ENCODE assay signal across 1 cellular context in the genomic region with DNA sequence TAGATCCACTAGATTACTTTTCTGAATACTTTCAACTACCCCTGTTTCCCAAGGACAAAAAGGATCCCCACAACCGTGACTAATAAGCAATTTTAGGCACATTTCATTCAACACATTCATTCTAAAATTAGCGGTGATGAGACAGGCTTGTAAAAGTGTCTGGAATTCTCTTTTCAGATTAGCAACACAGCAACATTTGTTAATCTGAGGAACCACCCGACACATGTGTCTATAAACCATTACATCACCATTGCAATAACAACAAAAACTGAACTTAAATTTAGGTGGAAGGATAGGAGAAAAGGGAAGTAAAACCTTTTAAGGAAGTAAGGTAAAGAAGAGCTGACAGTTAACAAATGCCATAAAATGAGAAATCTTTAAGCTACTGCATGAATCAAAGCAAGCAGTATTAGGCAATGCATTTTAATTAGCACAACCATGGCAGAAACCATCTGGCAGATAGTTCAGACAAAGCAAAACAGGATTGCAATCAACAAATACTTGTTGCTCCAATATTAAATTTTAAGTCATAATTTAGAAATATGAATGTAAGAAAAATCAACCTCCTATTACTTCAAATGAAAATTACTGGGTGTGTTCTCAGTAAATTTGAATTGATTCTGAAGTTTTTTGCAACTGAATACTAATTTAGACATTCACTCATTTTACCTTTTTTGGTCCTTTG.
TF ChIP-seq lines count a peak whose summit lies in the region.

No MANE protein-coding gene starts in this region.

TF ChIP-seq in K562, 482 proteins besides CTCF, POLR2A, EP300 and RAD21 (continued from another document):
- TF ChIP-seq, protein P1, sequence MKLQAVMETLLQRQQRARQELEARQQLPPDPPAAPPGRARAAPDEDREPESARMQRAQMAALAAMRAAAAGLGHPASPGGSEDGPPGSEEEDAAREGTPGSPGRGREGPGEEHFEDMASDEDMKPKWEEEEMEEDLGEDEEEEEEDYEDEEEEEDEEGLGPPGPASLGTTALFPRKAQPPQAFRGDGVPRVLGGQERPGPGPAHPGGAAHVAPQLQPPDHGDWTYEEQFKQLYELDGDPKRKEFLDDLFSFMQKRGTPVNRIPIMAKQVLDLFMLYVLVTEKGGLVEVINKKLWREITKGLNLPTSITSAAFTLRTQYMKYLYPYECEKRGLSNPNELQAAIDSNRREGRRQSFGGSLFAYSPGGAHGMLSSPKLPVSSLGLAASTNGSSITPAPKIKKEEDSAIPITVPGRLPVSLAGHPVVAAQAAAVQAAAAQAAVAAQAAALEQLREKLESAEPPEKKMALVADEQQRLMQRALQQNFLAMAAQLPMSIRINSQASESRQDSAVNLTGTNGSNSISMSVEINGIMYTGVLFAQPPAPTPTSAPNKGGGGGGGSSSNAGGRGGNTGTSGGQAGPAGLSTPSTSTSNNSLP (IDR thresholded peaks at IDR 0.05; ENCODE audit: borderline replicate concordance, low read depth, low read length), result no peak
- TF ChIP-seq JUND (IDR thresholded peaks at IDR 0.05; ENCODE audit: borderline replicate concordance, low read depth, low read length), result peak; percentile 61; the same call in 1 of the 2 replicates
- peak; percentile 66; the same call in 2 of the 3 replicates for TF ChIP-seq JUND (tag; IDR thresholded peaks at IDR 0.05; ENCODE audit: borderline replicate concordance, low read depth, low read length)
- TF ChIP-seq TAL1 (IDR thresholded peaks at IDR 0.05), result peak; percentile 65
- TF ChIP-seq, protein P2, sequence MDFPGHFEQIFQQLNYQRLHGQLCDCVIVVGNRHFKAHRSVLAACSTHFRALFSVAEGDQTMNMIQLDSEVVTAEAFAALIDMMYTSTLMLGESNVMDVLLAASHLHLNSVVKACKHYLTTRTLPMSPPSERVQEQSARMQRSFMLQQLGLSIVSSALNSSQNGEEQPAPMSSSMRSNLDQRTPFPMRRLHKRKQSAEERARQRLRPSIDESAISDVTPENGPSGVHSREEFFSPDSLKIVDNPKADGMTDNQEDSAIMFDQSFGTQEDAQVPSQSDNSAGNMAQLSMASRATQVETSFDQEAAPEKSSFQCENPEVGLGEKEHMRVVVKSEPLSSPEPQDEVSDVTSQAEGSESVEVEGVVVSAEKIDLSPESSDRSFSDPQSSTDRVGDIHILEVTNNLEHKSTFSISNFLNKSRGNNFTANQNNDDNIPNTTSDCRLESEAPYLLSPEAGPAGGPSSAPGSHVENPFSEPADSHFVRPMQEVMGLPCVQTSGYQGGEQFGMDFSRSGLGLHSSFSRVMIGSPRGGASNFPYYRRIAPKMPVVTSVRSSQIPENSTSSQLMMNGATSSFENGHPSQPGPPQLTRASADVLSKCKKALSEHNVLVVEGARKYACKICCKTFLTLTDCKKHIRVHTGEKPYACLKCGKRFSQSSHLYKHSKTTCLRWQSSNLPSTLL (IDR thresholded peaks at IDR 0.05), result peak; percentile 80
- TF ChIP-seq SMARCA4 (IDR thresholded peaks at IDR 0.05), result peak; percentile 61
- peak; percentile 43; the same call in 1 of the 2 replicates for TF ChIP-seq SOX6 (IDR thresholded peaks at IDR 0.05)
- peak; percentile 94 for TF ChIP-seq MEF2A (IDR thresholded peaks at IDR 0.05; ENCODE audit: control insufficient read depth, low read depth, low read length)
- TF ChIP-seq MEIS2 (IDR thresholded peaks at IDR 0.05; ENCODE audit: partially characterized antibody), result peak; percentile 82
- TF ChIP-seq, protein P3, sequence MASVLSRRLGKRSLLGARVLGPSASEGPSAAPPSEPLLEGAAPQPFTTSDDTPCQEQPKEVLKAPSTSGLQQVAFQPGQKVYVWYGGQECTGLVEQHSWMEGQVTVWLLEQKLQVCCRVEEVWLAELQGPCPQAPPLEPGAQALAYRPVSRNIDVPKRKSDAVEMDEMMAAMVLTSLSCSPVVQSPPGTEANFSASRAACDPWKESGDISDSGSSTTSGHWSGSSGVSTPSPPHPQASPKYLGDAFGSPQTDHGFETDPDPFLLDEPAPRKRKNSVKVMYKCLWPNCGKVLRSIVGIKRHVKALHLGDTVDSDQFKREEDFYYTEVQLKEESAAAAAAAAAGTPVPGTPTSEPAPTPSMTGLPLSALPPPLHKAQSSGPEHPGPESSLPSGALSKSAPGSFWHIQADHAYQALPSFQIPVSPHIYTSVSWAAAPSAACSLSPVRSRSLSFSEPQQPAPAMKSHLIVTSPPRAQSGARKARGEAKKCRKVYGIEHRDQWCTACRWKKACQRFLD (CRISPR knock-in tag; IDR thresholded peaks at IDR 0.05), result 0 out of 2 replicates have a peak, but pooled peaks have one; percentile 33
- peak in 1 of 2 experiments; percentile 58; a peak in 1 of 4 replicates for TF ChIP-seq TEAD1 (CRISPR knock-in tag; IDR thresholded peaks at IDR 0.05)
- TF ChIP-seq CREB1 (IDR thresholded peaks at IDR 0.05), result 0 out of 2 replicates have a peak, but pooled peaks have one; percentile 28
- TF ChIP-seq CREB1 (CRISPR knock-in tag; IDR thresholded peaks at IDR 0.05), result no peak
- TF ChIP-seq, protein P4, sequence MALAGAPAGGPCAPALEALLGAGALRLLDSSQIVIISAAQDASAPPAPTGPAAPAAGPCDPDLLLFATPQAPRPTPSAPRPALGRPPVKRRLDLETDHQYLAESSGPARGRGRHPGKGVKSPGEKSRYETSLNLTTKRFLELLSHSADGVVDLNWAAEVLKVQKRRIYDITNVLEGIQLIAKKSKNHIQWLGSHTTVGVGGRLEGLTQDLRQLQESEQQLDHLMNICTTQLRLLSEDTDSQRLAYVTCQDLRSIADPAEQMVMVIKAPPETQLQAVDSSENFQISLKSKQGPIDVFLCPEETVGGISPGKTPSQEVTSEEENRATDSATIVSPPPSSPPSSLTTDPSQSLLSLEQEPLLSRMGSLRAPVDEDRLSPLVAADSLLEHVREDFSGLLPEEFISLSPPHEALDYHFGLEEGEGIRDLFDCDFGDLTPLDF (CRISPR knock-in tag; IDR thresholded peaks at IDR 0.05), result no peak
- peak; percentile 41; the same call in 1 of the 2 replicates for TF ChIP-seq LEF1 (IDR thresholded peaks at IDR 0.05)
- peak; percentile 21; the same call in 1 of the 2 replicates for TF ChIP-seq NFE2 (IDR thresholded peaks at IDR 0.05; ENCODE audit: low read depth)
- peak in 1 of 2 experiments; percentile 73; a peak in 2 of 4 replicates for TF ChIP-seq TBL1XR1 (IDR thresholded peaks at IDR 0.05; ENCODE audit: low read length in 2 of 2)
- peak; percentile 84 for TF ChIP-seq TCF3 (CRISPR knock-in tag; IDR thresholded peaks at IDR 0.05)
- TF ChIP-seq POLR2B (IDR thresholded peaks at IDR 0.05; ENCODE audit: low read depth, partially characterized antibody), result no peak
- TF ChIP-seq NEUROD1 (IDR thresholded peaks at IDR 0.05; ENCODE audit: borderline replicate concordance, low read depth, low read length, partially characterized antibody), result no peak
- no peak for TF ChIP-seq FOSL1 (tag; conservative IDR thresholded peaks at IDR 0.05)
- TF ChIP-seq SP1 (CRISPR knock-in tag; IDR thresholded peaks at IDR 0.05), result peak; percentile 21; the same call in 1 of the 2 replicates
- TF ChIP-seq CEBPG (CRISPR knock-in tag; IDR thresholded peaks at IDR 0.05), result peak; percentile 72
- peak; percentile 43 to 88; a peak in 3 of 4 replicates for TF ChIP-seq CEBPG (tag; conservative IDR thresholded peaks at IDR 0.05 in 1 of 2, IDR thresholded peaks at IDR 0.05 in 1 of 2)
- peak; percentile 74 for TF ChIP-seq CBFA2T3 (IDR thresholded peaks at IDR 0.05)
- TF ChIP-seq, protein P5, sequence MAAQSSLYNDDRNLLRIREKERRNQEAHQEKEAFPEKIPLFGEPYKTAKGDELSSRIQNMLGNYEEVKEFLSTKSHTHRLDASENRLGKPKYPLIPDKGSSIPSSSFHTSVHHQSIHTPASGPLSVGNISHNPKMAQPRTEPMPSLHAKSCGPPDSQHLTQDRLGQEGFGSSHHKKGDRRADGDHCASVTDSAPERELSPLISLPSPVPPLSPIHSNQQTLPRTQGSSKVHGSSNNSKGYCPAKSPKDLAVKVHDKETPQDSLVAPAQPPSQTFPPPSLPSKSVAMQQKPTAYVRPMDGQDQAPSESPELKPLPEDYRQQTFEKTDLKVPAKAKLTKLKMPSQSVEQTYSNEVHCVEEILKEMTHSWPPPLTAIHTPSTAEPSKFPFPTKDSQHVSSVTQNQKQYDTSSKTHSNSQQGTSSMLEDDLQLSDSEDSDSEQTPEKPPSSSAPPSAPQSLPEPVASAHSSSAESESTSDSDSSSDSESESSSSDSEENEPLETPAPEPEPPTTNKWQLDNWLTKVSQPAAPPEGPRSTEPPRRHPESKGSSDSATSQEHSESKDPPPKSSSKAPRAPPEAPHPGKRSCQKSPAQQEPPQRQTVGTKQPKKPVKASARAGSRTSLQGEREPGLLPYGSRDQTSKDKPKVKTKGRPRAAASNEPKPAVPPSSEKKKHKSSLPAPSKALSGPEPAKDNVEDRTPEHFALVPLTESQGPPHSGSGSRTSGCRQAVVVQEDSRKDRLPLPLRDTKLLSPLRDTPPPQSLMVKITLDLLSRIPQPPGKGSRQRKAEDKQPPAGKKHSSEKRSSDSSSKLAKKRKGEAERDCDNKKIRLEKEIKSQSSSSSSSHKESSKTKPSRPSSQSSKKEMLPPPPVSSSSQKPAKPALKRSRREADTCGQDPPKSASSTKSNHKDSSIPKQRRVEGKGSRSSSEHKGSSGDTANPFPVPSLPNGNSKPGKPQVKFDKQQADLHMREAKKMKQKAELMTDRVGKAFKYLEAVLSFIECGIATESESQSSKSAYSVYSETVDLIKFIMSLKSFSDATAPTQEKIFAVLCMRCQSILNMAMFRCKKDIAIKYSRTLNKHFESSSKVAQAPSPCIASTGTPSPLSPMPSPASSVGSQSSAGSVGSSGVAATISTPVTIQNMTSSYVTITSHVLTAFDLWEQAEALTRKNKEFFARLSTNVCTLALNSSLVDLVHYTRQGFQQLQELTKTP (IDR thresholded peaks at IDR 0.05; ENCODE audit: low read depth in 1 of 2, partially characterized antibody in 2 of 2), result peak in 1 of 2 experiments; percentile 23
- TF ChIP-seq EP400 (IDR thresholded peaks at IDR 0.05), result 0 out of 2 replicates have a peak, but pooled peaks have one; percentile 20
- TF ChIP-seq HDAC3 (IDR thresholded peaks at IDR 0.05; ENCODE audit: borderline replicate concordance, partially characterized antibody), result peak; percentile 45
- peak; percentile 80 for TF ChIP-seq ARID1B (IDR thresholded peaks at IDR 0.05)
- peak; percentile 84 for TF ChIP-seq TEAD4 (IDR thresholded peaks at IDR 0.05; ENCODE audit: low read length)
- TF ChIP-seq TEAD4 (CRISPR knock-in tag; IDR thresholded peaks at IDR 0.05; ENCODE audit: borderline replicate concordance), result no peak
- TF ChIP-seq MBD2 (IDR thresholded peaks at IDR 0.05; ENCODE audit: borderline replicate concordance, low read depth), result no peak
- TF ChIP-seq ATF7 (IDR thresholded peaks at IDR 0.05), result peak; percentile 94
- TF ChIP-seq LCOR (CRISPR knock-in tag; IDR thresholded peaks at IDR 0.05), result peak; percentile 39; the same call in 1 of the 2 replicates
- TF ChIP-seq, protein P6, sequence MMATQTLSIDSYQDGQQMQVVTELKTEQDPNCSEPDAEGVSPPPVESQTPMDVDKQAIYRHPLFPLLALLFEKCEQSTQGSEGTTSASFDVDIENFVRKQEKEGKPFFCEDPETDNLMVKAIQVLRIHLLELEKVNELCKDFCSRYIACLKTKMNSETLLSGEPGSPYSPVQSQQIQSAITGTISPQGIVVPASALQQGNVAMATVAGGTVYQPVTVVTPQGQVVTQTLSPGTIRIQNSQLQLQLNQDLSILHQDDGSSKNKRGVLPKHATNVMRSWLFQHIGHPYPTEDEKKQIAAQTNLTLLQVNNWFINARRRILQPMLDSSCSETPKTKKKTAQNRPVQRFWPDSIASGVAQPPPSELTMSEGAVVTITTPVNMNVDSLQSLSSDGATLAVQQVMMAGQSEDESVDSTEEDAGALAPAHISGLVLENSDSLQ (IDR thresholded peaks at IDR 0.05), result peak; percentile 70
- TF ChIP-seq MEF2D (tag; conservative IDR thresholded peaks at IDR 0.05; ENCODE audit: low read depth), result peak; percentile 88
- TF ChIP-seq, protein P7, sequence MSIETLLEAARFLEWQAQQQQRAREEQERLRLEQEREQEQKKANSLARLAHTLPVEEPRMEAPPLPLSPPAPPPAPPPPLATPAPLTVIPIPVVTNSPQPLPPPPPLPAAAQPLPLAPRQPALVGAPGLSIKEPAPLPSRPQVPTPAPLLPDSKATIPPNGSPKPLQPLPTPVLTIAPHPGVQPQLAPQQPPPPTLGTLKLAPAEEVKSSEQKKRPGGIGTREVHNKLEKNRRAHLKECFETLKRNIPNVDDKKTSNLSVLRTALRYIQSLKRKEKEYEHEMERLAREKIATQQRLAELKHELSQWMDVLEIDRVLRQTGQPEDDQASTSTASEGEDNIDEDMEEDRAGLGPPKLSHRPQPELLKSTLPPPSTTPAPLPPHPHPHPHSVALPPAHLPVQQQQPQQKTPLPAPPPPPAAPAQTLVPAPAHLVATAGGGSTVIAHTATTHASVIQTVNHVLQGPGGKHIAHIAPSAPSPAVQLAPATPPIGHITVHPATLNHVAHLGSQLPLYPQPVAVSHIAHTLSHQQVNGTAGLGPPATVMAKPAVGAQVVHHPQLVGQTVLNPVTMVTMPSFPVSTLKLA (conservative IDR thresholded peaks at IDR 0.05), result peak in 1 of 2 experiments; percentile 23; a peak in 1 of 4 replicates
- peak; percentile 74; the same call in 1 of the 2 replicates for TF ChIP-seq SMARCE1 (IDR thresholded peaks at IDR 0.05)
- TF ChIP-seq NRF1 (conservative IDR thresholded peaks at IDR 0.05 in 1 of 2, IDR thresholded peaks at IDR 0.05 in 1 of 2), result no peak
- 0 out of 2 replicates have a peak, but pooled peaks have one; percentile 19 for TF ChIP-seq MTA2 (IDR thresholded peaks at IDR 0.05; ENCODE audit: low read depth)
- no peak for TF ChIP-seq PHF8 (IDR thresholded peaks at IDR 0.05; ENCODE audit: borderline replicate concordance, low read length)
